4 cellular contexts compared by ENCODE assay signal in genomic region chr15:23049984-23050628, GRCh38.
"Had no signal": no experiment of that assay in that cellular context is flagged by ENCODE, and none has a peak within 500 bp of the region (broad histone marks: within the 10 kb centered on the region; RNA-seq: fewer than 3 reads in every experiment).

No MANE protein-coding gene starts in this region.

- H3K4me3 ChIP-seq: GM23338 had no signal

- ATAC-seq: GM23338 had no signal

- H3K4me3 Mint-ChIP-seq: GM23338, H9 had no signal

- H3K27ac Mint-ChIP-seq: GM23338, H9 had no signal

- H3K4me1 Mint-ChIP-seq: GM23338, H9 had no signal

- H3K9me3 Mint-ChIP-seq: GM23338 had no signal

- DNase-seq: H9, HCEC 1CT, IMR-90 had no signal
